ENCODE assay signal across 8 cellular contexts in genomic region chr2:28452534-28453081, GRCh38.
DNase-seq lines count a peak whose midpoint lies in the region; ATAC-seq lines count a peak whose summit lies in the region.

No MANE protein-coding gene starts in this region.

- H3K9me3 Mint-ChIP-seq in memory B cell, result no peaks in the 10 kb centered on the region

- no peak overlapping the region for H3K27ac Mint-ChIP-seq in memory B cell

- no peak overlapping the region for H3K4me3 Mint-ChIP-seq in memory B cell

- DNase-seq in SKM-1 treated with dmso at 0.1 percent for 144 hours (lab: John Stamatoyannopoulos, UW; ENCODE audit: unreplicated experiment) (peak; percentile 38), SKM-1 (lab: John Stamatoyannopoulos, UW; ENCODE audit: unreplicated experiment) (no peak), NCI-H1694 (lab: John Stamatoyannopoulos, UW) (peak; percentile 26), ecto neural progenitor cell (ENCODE audit: low spot score) (peak; percentile 85), memory B cell (ENCODE audit: low spot score in 2 of 2) (peak; percentile 35 to 58), amniotic stem cell (lab: John Stamatoyannopoulos, UW) (no peak)
- DNase-seq in activated CD4-positive, alpha-beta T cell treated with anti-CD3 and anti-CD28 coated beads, Interleukin-2, amount 50 U/mL, for 24 hours (ENCODE audit: low read depth in 1 of 2, low spot score in 1 of 2), result peak; percentile 68 to 70
- DNase-seq in stimulated activated CD8-positive, alpha-beta memory T cell treated with anti-CD3 and anti-CD28 coated beads, Interleukin-4, amount 100 ng/mL, for 1 hour (ENCODE audit: low read depth in 2 of 2, low spot score in 1 of 2), result peak; percentile 66 to 78

- no peaks in the 10 kb centered on the region for H3K36me3 Mint-ChIP-seq in memory B cell

- H3K4me1 Mint-ChIP-seq in memory B cell, result no peaks in the 10 kb centered on the region

- peaks cover 6% of the 10 kb centered on the region for H3K27me3 Mint-ChIP-seq in memory B cell

- ATAC-seq in memory B cell (ENCODE audit: low read depth), result peak; percentile 50

Comparison
In these comparisons a context has a peak if more than half of its experiments do, and no peak if none do; other contexts are left out.
1. DNase-seq: peak in SKM-1 treated with dmso at 0.1 percent for 144 hours (single experiment), NCI-H1694 (single experiment), activated CD4-positive, alpha-beta T cell treated with anti-CD3 and anti-CD28 coated beads, Interleukin-2, amount 50 U/mL, for 24 hours (2 of 2), ecto neural progenitor cell (single experiment), memory B cell (2 of 2) and stimulated activated CD8-positive, alpha-beta memory T cell treated with anti-CD3 and anti-CD28 coated beads, Interleukin-4, amount 100 ng/mL, for 1 hour (2 of 2); none in SKM-1 (single experiment) and amniotic stem cell (single experiment).